In genomic region chr20:20184149-20184548, GRCh38 we compare ENCODE assay signal across 8 cellular contexts.
DNase-seq lines count a peak whose midpoint lies in the region; ATAC-seq and TF ChIP-seq lines count a peak whose summit lies in the region.

No MANE protein-coding gene starts in this region.

- POLR2A ChIA-PET in BJ (lab: Charles Lee): no interaction called here
- POLR2A ChIA-PET in HEK293T (lab: Yijun Ruan, JAX): no interaction called here

- H3K36me3 ChIP-seq in BJ (ENCODE audit: control insufficient read depth, insufficient read depth, low read length): no peaks in the 10 kb centered on the region

- no peak for ATAC-seq in HG02970 (IDR thresholded peaks at IDR 0.05; ENCODE audit: low FRiP score, unreplicated experiment)

- H3K27me3 ChIP-seq in BJ (ENCODE audit: control insufficient read depth, insufficient read depth, low read length): no peaks in the 10 kb centered on the region

- CTCF ChIA-PET in BJ (lab: Yijun Ruan, JAX): interaction anchor here (1.1 kb wide), 1 partner anchor 17 kb away, joined by 4 read pairs; no protein-coding TSS in a partner anchor
- CTCF ChIA-PET in HEK293T (lab: Yijun Ruan, JAX): interaction anchor here (0.6 kb wide), 1 partner anchor 264 kb away, joined by 5 read pairs; no protein-coding TSS in a partner anchor

- DNase-seq in BJ (ENCODE audit: low read depth): no peak
- DNase-seq in OCI-M1 (lab: John Stamatoyannopoulos, UW): peak; percentile 41
- DNase-seq in foreskin melanocyte: peak; percentile 26
- DNase-seq in HEK293T (ENCODE audit: extremely low spot score): no peak
- no peak for DNase-seq in NCI-H345 (lab: John Stamatoyannopoulos, UW)
- DNase-seq in NCI-H748 (lab: John Stamatoyannopoulos, UW; ENCODE audit: unreplicated experiment): no peak

- no peak overlapping the region for H3K4me3 ChIP-seq in BJ (ENCODE audit: low read depth, low read length)

- TF ChIP-seq CTCF in BJ (IDR thresholded peaks at IDR 0.05; ENCODE audit: insufficient read depth, low read depth, low read length) (peak; percentile 41), GM12874 (IDR thresholded peaks at IDR 0.05; ENCODE audit: insufficient read depth, low read depth, low read length) (peak; percentile 50)

TF ChIP-seq in HEK293T, 16 proteins besides CTCF, POLR2A, EP300 and RAD21:
- no peak for TF ChIP-seq FOXK2 (IDR thresholded peaks at IDR 0.05)
- no peak for TF ChIP-seq CTBP1 (IDR thresholded peaks at IDR 0.05; ENCODE audit: borderline replicate concordance)
- TF ChIP-seq SUZ12 (IDR thresholded peaks at IDR 0.05): no peak
- no peak for TF ChIP-seq ZNF384 (IDR thresholded peaks at IDR 0.05)
- no peak for TF ChIP-seq FOXA1 (IDR thresholded peaks at IDR 0.05)
- no peak for TF ChIP-seq NFRKB (IDR thresholded peaks at IDR 0.05)
- no peak for TF ChIP-seq SP1 (IDR thresholded peaks at IDR 0.05)
- TF ChIP-seq, protein P1, sequence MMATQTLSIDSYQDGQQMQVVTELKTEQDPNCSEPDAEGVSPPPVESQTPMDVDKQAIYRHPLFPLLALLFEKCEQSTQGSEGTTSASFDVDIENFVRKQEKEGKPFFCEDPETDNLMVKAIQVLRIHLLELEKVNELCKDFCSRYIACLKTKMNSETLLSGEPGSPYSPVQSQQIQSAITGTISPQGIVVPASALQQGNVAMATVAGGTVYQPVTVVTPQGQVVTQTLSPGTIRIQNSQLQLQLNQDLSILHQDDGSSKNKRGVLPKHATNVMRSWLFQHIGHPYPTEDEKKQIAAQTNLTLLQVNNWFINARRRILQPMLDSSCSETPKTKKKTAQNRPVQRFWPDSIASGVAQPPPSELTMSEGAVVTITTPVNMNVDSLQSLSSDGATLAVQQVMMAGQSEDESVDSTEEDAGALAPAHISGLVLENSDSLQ (IDR thresholded peaks at IDR 0.05): no peak
- TF ChIP-seq ARNT (IDR thresholded peaks at IDR 0.05): no peak
- no peak for TF ChIP-seq FOXM1 (IDR thresholded peaks at IDR 0.05; ENCODE audit: borderline replicate concordance)
- no peak for TF ChIP-seq L3MBTL2 (conservative IDR thresholded peaks at IDR 0.05)
- TF ChIP-seq TARDBP (IDR thresholded peaks at IDR 0.05): no peak
- TF ChIP-seq HDGF (IDR thresholded peaks at IDR 0.05; ENCODE audit: borderline replicate concordance): no peak
- no peak for TF ChIP-seq ELF4 (IDR thresholded peaks at IDR 0.05)
- TF ChIP-seq BHLHE40 (IDR thresholded peaks at IDR 0.05; ENCODE audit: borderline replicate concordance): no peak
- no peak for TF ChIP-seq LEF1 (IDR thresholded peaks at IDR 0.05; ENCODE audit: borderline replicate concordance)

Comparison
In these comparisons a context has a peak if more than half of its experiments do, and no peak if none do; other contexts are left out.
1. DNase-seq: peak in OCI-M1 (single experiment) and foreskin melanocyte (single experiment); none in BJ (single experiment), HEK293T (single experiment), NCI-H345 (single experiment) and NCI-H748 (single experiment).